Comparison of ENCODE assay signal across 17 cellular contexts in genomic region chr1:18324246-18324645, GRCh38.
DNase-seq lines count a peak whose midpoint lies in the region; ATAC-seq and TF ChIP-seq lines count a peak whose summit lies in the region.
"Had no signal": no experiment of that assay in that cellular context is flagged by ENCODE, and none has a peak within 500 bp of the region (broad histone marks: within the 10 kb centered on the region; RNA-seq: fewer than 3 reads in every experiment).

No MANE protein-coding gene starts in this region.

- intact Hi-C loops in lower lobe of right lung (cut with DNase I) (no loop called here), colonic mucosa (cut with DNase I) (no loop called here)

- no peaks in the 10 kb centered on the region for H3K4me1 Mint-ChIP-seq in stimulated activated naive B cell treated with anti-CD40 and anti-IgM and Interleukin-4, amounts not matched to agents 10 μg/mL and 1 μg/mL and 100 μg/mL, for 72 hours
- H3K4me1 Mint-ChIP-seq: B cell had no signal

- H3K27me3 ChIP-seq in H7 (ENCODE audit: control insufficient read depth, insufficient read depth, low read length) (peaks cover 3% of the 10 kb centered on the region), SU-DHL-6 (ENCODE audit: low read length) (no peaks in the 10 kb centered on the region), lower lobe of right lung (ENCODE audit: low read depth) (peaks cover 16% of the 10 kb centered on the region), colonic mucosa (no peaks in the 10 kb centered on the region)
- H3K27me3 ChIP-seq: adrenal gland, sigmoid colon had no signal

- no peaks in the 10 kb centered on the region for H3K9me3 Mint-ChIP-seq in stimulated activated naive B cell treated with anti-CD40 and anti-IgM and Interleukin-4, amounts not matched to agents 10 μg/mL and 1 μg/mL and 100 μg/mL, for 72 hours

- H3K27me3 Mint-ChIP-seq in stimulated activated naive B cell treated with anti-CD40 and anti-IgM and Interleukin-4, amounts not matched to agents 10 μg/mL and 1 μg/mL and 100 μg/mL, for 72 hours = peaks cover 27 to 32% of the 10 kb centered on the region in 2 donors

- ATAC-seq in lower lobe of right lung = no peak
- no peak for ATAC-seq in stimulated activated naive B cell treated with anti-CD40 and anti-IgM and Interleukin-4, amounts not matched to agents 10 μg/mL and 1 μg/mL and 100 μg/mL, for 72 hours (replicated peaks)

- DNase-seq in Daoy (ENCODE audit: low read depth) (peak; percentile 41), H7 (peak; percentile 85), lower lobe of right lung (no peak), H4 (ENCODE audit: low spot score) (no peak), colonic mucosa (no peak), HUDEP-2 (lab: John Stamatoyannopoulos, UW; ENCODE audit: unreplicated experiment in 76 of 76) (no peak)
- no peak for DNase-seq in stimulated activated naive B cell treated with anti-CD40 and anti-IgM and Interleukin-4, amounts not matched to agents 10 μg/mL and 1 μg/mL and 100 μg/mL, for 72 hours
- DNase-seq: activated CD4-positive, alpha-beta T cell treated with anti-CD3 and anti-CD28 coated beads, Interleukin-2, amount 50 U/mL, for 48 hours; adrenal gland; NCI-H1092; NCI-H774; occipital lobe; sigmoid colon; stimulated activated CD4-positive, alpha-beta T cell treated with anti-CD3 and anti-CD28 coated beads, Interleukin-4, amount 100 ng/mL, for 4 hours; T-helper 9 cell had no signal

- H3K36me3 ChIP-seq in H7 (replicated peaks; ENCODE audit: control insufficient read depth, insufficient read depth, low read length) = no peaks in the 10 kb centered on the region
- H3K36me3 ChIP-seq in SU-DHL-6 (ENCODE audit: low read length) = no peaks in the 10 kb centered on the region
- H3K36me3 ChIP-seq in lower lobe of right lung = no peaks in the 10 kb centered on the region
- H3K36me3 ChIP-seq in colonic mucosa = no peaks in the 10 kb centered on the region
- H3K36me3 ChIP-seq: adrenal gland, sigmoid colon had no signal

- no peak overlapping the region for H3K27ac ChIP-seq in SU-DHL-6 (ENCODE audit: low read depth, low read length)
- H3K27ac ChIP-seq in lower lobe of right lung = no peak overlapping the region
- no peak overlapping the region for H3K27ac ChIP-seq in colonic mucosa
- H3K27ac ChIP-seq: adrenal gland, sigmoid colon had no signal

- H3K4me2 ChIP-seq in SU-DHL-6 (ENCODE audit: low read depth, low read length, poor library complexity, severe bottlenecking) = no peak overlapping the region

- H3K9me3 ChIP-seq in SU-DHL-6 (ENCODE audit: insufficient read depth, low read length) = no peaks in the 10 kb centered on the region
- H3K9me3 ChIP-seq in lower lobe of right lung = no peaks in the 10 kb centered on the region
- H3K9me3 ChIP-seq in colonic mucosa = no peaks in the 10 kb centered on the region
- H3K9me3 ChIP-seq: adrenal gland, sigmoid colon had no signal

- H2AFZ ChIP-seq in SU-DHL-6 (ENCODE audit: low read depth, low read length, severe bottlenecking) = no peak overlapping the region

- H3K9ac ChIP-seq in SU-DHL-6 (ENCODE audit: low read length) = no peak overlapping the region
- H3K9ac ChIP-seq in colonic mucosa (ENCODE audit: low read depth in 2 of 2, low read length in 2 of 2) = no peak overlapping the region

- TF ChIP-seq CTCF in SU-DHL-6 (IDR thresholded peaks at IDR 0.05; ENCODE audit: insufficient read depth, low read length, poor library complexity, severe bottlenecking) (peak; percentile 39), lower lobe of right lung (IDR thresholded peaks at IDR 0.05) (peak; percentile 8), colonic mucosa (IDR thresholded peaks at IDR 0.05) (no peak)

- no peak overlapping the region for H3K4me3 ChIP-seq in H7 (ENCODE audit: insufficient read depth, low read depth, low read length)
- no peak overlapping the region for H3K4me3 ChIP-seq in SU-DHL-6 (ENCODE audit: insufficient read depth, low read length, poor library complexity, severe bottlenecking)
- no peak overlapping the region for H3K4me3 ChIP-seq in lower lobe of right lung
- no peak overlapping the region for H3K4me3 ChIP-seq in colonic mucosa
- H3K4me3 ChIP-seq: adrenal gland, sigmoid colon had no signal

- H3K4me3 Mint-ChIP-seq in stimulated activated naive B cell treated with anti-CD40 and anti-IgM and Interleukin-4, amounts not matched to agents 10 μg/mL and 1 μg/mL and 100 μg/mL, for 72 hours = no peak overlapping the region
- H3K4me3 Mint-ChIP-seq: B cell had no signal

- no peaks in the 10 kb centered on the region for H3F3A ChIP-seq in SU-DHL-6 (ENCODE audit: insufficient read depth)

- no peaks in the 10 kb centered on the region for H3K4me1 ChIP-seq in lower lobe of right lung
- H3K4me1 ChIP-seq in colonic mucosa = no peaks in the 10 kb centered on the region
- H3K4me1 ChIP-seq: adrenal gland had no signal

- H3K27ac Mint-ChIP-seq in stimulated activated naive B cell treated with anti-CD40 and anti-IgM and Interleukin-4, amounts not matched to agents 10 μg/mL and 1 μg/mL and 100 μg/mL, for 72 hours = no peak overlapping the region
- H3K27ac Mint-ChIP-seq: B cell had no signal

- no peaks in the 10 kb centered on the region for H3K79me2 ChIP-seq in SU-DHL-6 (ENCODE audit: insufficient read depth, low read length)

- H4K20me1 ChIP-seq in SU-DHL-6 (ENCODE audit: low read depth, low read length) = no peaks in the 10 kb centered on the region

- no peaks in the 10 kb centered on the region for H3K36me3 Mint-ChIP-seq in stimulated activated naive B cell treated with anti-CD40 and anti-IgM and Interleukin-4, amounts not matched to agents 10 μg/mL and 1 μg/mL and 100 μg/mL, for 72 hours

- no peaks in the 10 kb centered on the region for H3K9me2 ChIP-seq in SU-DHL-6 (replicated peaks; ENCODE audit: insufficient read depth, low read length)

Comparison
In these comparisons a context has a peak if more than half of its experiments do, and no peak if none do; other contexts are left out.
1. DNase-seq: peak in Daoy (single experiment) and H7 (single experiment); none in lower lobe of right lung (single experiment), H4 (single experiment), colonic mucosa (single experiment), stimulated activated naive B cell treated with anti-CD40 and anti-IgM and Interleukin-4, amounts not matched to agents 10 μg/mL and 1 μg/mL and 100 μg/mL, for 72 hours (single experiment) and HUDEP-2 (0 of 76).